Comparison of ENCODE assay signal across 24 cellular contexts in the genomic region with DNA sequence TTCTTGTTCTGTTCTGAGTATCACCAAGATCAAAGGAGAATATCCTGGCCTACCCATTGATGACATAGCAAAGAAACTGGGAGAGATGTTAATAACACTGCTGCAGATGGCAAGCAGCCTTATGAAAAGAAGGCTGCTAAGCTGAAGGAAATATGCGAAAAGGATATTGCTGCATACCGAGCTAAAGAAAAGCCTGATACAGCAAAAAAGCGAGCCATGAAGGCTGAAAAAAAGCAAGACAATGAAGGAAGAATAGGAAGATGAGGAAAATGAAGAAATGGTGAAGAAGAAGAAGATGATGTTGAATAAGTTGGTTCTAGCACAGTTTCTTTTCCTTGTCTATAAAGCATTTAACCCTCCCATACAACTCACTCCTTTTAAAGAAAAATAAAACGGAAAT.
"Had no signal": no experiment of that assay in that cellular context is flagged by ENCODE, and none has a peak within 500 bp of the region (broad histone marks: within the 10 kb centered on the region; RNA-seq: fewer than 3 reads in every experiment).

No MANE protein-coding gene starts in this region.

- H3K9me3 Mint-ChIP-seq: activated CD4-positive, alpha-beta memory T cell treated with anti-CD3 and anti-CD28 coated beads for 36 hours; brain; dendritic cell treated with granulocyte-macrophage colony-stimulating factor and Interleukin-4, amounts not matched to agents 40 ng/mL and 50 ng/mL, for 4 days; immature natural killer cell; WTC11 had no signal

- ATAC-seq: activated CD4-positive, alpha-beta T cell treated with anti-CD3 and anti-CD28 coated beads for 36 hours; esophagus mucosa had no signal

- H3K79me2 ChIP-seq: hepatocyte had no signal

- H3K36me3 ChIP-seq: left ventricle myocardium inferior, spleen, upper lobe of left lung had no signal

- H3K4me2 ChIP-seq: hepatocyte had no signal

- DNase-seq: activated CD4-positive, alpha-beta memory T cell treated with anti-CD3 and anti-CD28 coated beads for 36 hours; activated CD4-positive, alpha-beta T cell treated with anti-CD3 and anti-CD28 coated beads for 36 hours; activated effector memory CD4-positive, alpha-beta T cell treated with anti-CD3 and anti-CD28 coated beads, Interleukin-2, amount 50 U/mL, for 16 hours; activated naive CD4-positive, alpha-beta T cell treated with anti-CD3 and anti-CD28 coated beads, Interleukin-2, amount 50 U/mL, for 16 hours; aorta; caudate nucleus; effector CD8-positive, alpha-beta T cell; glutamatergic neuron; immature natural killer cell; left ventricle myocardium inferior; retina; spleen; stimulated activated CD4-positive, alpha-beta T cell treated with anti-CD3 and anti-CD28 coated beads, Interleukin-4, amount 100 ng/mL, for 1 hour; stimulated activated naive CD4-positive, alpha-beta T cell; T1000; upper lobe of left lung had no signal

- H3K27ac Mint-ChIP-seq: activated CD4-positive, alpha-beta memory T cell treated with anti-CD3 and anti-CD28 coated beads for 36 hours; activated CD4-positive, alpha-beta T cell treated with anti-CD3 and anti-CD28 coated beads for 36 hours; dendritic cell treated with granulocyte-macrophage colony-stimulating factor and Interleukin-4, amounts not matched to agents 40 ng/mL and 50 ng/mL, for 4 days; immature natural killer cell; progenitor cell of endocrine pancreas; WTC11 had no signal

- FAIRE-seq: frontal cortex had no signal

- H3K4me3 Mint-ChIP-seq: activated CD4-positive, alpha-beta memory T cell treated with anti-CD3 and anti-CD28 coated beads for 36 hours; activated CD4-positive, alpha-beta T cell treated with anti-CD3 and anti-CD28 coated beads for 36 hours; brain; dendritic cell treated with granulocyte-macrophage colony-stimulating factor and Interleukin-4, amounts not matched to agents 40 ng/mL and 50 ng/mL, for 4 days; immature natural killer cell; T-helper 1 cell treated with Interleukin-12 subunit alpha and Interleukin-12 subunit beta and Interleukin-4 antibody, amounts not matched to agents 30 μg/mL and 1 μg/mL, for 36 hours; WTC11 had no signal

- H2AFZ ChIP-seq: hepatocyte had no signal

- H3K9me3 ChIP-seq: left ventricle myocardium inferior, spleen, upper lobe of left lung had no signal

- H3K27me3 Mint-ChIP-seq: activated CD4-positive, alpha-beta memory T cell treated with anti-CD3 and anti-CD28 coated beads for 36 hours; activated CD4-positive, alpha-beta T cell treated with anti-CD3 and anti-CD28 coated beads for 36 hours; brain; dendritic cell treated with granulocyte-macrophage colony-stimulating factor and Interleukin-4, amounts not matched to agents 40 ng/mL and 50 ng/mL, for 4 days; progenitor cell of endocrine pancreas had no signal

- H3K27ac ChIP-seq: hepatocyte, left ventricle myocardium inferior, spleen, upper lobe of left lung had no signal

- H3K4me3 ChIP-seq: hepatocyte, left ventricle myocardium inferior, spleen, upper lobe of left lung had no signal

- H3K36me3 Mint-ChIP-seq: activated CD4-positive, alpha-beta memory T cell treated with anti-CD3 and anti-CD28 coated beads for 36 hours; brain; immature natural killer cell; WTC11 had no signal

- H3K27me3 ChIP-seq: hepatocyte, spleen, upper lobe of left lung had no signal
